8 cellular contexts compared by ENCODE assay signal in genomic region chr16:1965610-1966009, GRCh38. TPM values are rescaled to one million over a fixed set of nuclear protein-coding genes. Genes with fewer than 3 reads are reported as not detected.
A peak's percentile ranks its signal among the peaks of the same experiment; 100 is the strongest.
DNase-seq lines count a peak whose midpoint lies in the region; ATAC-seq and TF ChIP-seq lines count a peak whose summit lies in the region.

No MANE protein-coding gene starts in this region.

- intact Hi-C loops in Right ventricle myocardium superior (cut with DNase I) (no loop called here), upper lobe of right lung (cut with DNase I) (no loop called here)

- H3K4me3 ChIP-seq in cardiac muscle cell (peak overlapping the region; percentile 93), astrocyte of the spinal cord (ENCODE audit: low read depth, low read length) (peak overlapping the region; percentile 84), lung (peak overlapping the region; percentile 71), upper lobe of right lung (peak overlapping the region; percentile 75)

- in situ Hi-C loops in astrocyte of the spinal cord (cut with HindIII; ENCODE audit: low sequenced_read_pairs): no loop called here
- in situ Hi-C loops in KBM-7 (cut with MboI; ENCODE audit: low pct_unique_long_range_greater_than_20kb, low sequenced_read_pairs): no loop called here

- no peaks in the 10 kb centered on the region for H3K9me3 ChIP-seq in cardiac muscle cell (ENCODE audit: low read depth)
- no peaks in the 10 kb centered on the region for H3K9me3 ChIP-seq in lung (ENCODE audit: control insufficient read depth in 2 of 2, insufficient read depth in 1 of 2, low read length in 1 of 2)
- no peaks in the 10 kb centered on the region for H3K9me3 ChIP-seq in upper lobe of right lung

- TF ChIP-seq CTCF in cardiac muscle cell (IDR thresholded peaks at IDR 0.05; ENCODE audit: low read depth, low read length): no peak
- no peak for TF ChIP-seq CTCF in astrocyte of the spinal cord (IDR thresholded peaks at IDR 0.05; ENCODE audit: low read depth, low read length)
- TF ChIP-seq CTCF in lung (IDR thresholded peaks at IDR 0.05; ENCODE audit: control extremely low read depth, extremely low read depth): no peak
- no peak for TF ChIP-seq CTCF in upper lobe of right lung (IDR thresholded peaks at IDR 0.05)

- no peaks in the 10 kb centered on the region for H3K27me3 ChIP-seq in cardiac muscle cell
- H3K27me3 ChIP-seq in lung (ENCODE audit: control insufficient read depth, insufficient read depth): no peaks in the 10 kb centered on the region
- H3K27me3 ChIP-seq in upper lobe of right lung: no peaks in the 10 kb centered on the region

- DNase-seq in cardiac muscle cell (ENCODE audit: low read depth in 1 of 2, low spot score in 1 of 2) (no peak), Right ventricle myocardium superior (no peak), astrocyte of the spinal cord (ENCODE audit: low read depth, low spot score) (no peak), lung (ENCODE audit: low spot score) (no peak), upper lobe of right lung (peak; percentile 60), KBM-7 (no peak), NCI-H2107 (lab: John Stamatoyannopoulos, UW) (no peak)
- no peak for DNase-seq in stimulated activated CD4-positive, alpha-beta T cell treated with anti-CD3 and anti-CD28 coated beads, Interleukin-2, amount 100 ng/mL, for 48 hours

- H3K27ac ChIP-seq in cardiac muscle cell: peak overlapping the region; percentile 95
- peak overlapping the region; percentile 97 for H3K27ac ChIP-seq in lung (ENCODE audit: low read depth in 1 of 2, low read length in 1 of 2)
- peak overlapping the region; percentile 98 for H3K27ac ChIP-seq in upper lobe of right lung

- H3K36me3 ChIP-seq in cardiac muscle cell (peaks cover 21% of the 10 kb centered on the region), lung (ENCODE audit: control insufficient read depth in 2 of 2, insufficient read depth in 2 of 2, low read length in 2 of 2) (peaks cover 7 to 20% of the 10 kb centered on the region in 2 donors), upper lobe of right lung (peaks cover 25% of the 10 kb centered on the region)

- H3K4me1 ChIP-seq in cardiac muscle cell (ENCODE audit: low read depth) (peaks cover 9% of the 10 kb centered on the region), lung (ENCODE audit: control insufficient read depth in 2 of 2, insufficient read depth in 2 of 2, low read length in 2 of 2) (peaks cover 5 to 12% of the 10 kb centered on the region in 2 donors), upper lobe of right lung (peaks cover 20% of the 10 kb centered on the region)

- ATAC-seq in Right ventricle myocardium superior (ENCODE audit: poor library complexity) (no peak), lung (ENCODE audit: insufficient read depth, low FRiP score) (no peak), upper lobe of right lung (no peak)

- 59 to 66% methylated on average over 9 of the region's 9 CpGs for WGBS in lung, 2 donors

RNA-seq across cellular contexts. Expression of gene RPS2, which starts 1.0 kb away (rescaled TPM):
- total RNA-seq in cardiac muscle cell (2,958 and 3,550 TPM in 2 replicates), Right ventricle myocardium superior (770 TPM), lung (1,000 to 10,000 TPM; 1,331 to 2,412 TPM), upper lobe of right lung (1,490 TPM)
- polyA plus RNA-seq in cardiac muscle cell (2,155 and 2,484 TPM in 2 replicates), lung (1,000 to 10,000 TPM; 3,147 to 5,214 TPM)

RNA-seq across cellular contexts. Expression of gene RNF151, which starts 1.0 kb away (rescaled TPM):
- total RNA-seq in cardiac muscle cell: 0.21 TPM in 1 of 2 replicates, not detected in the other
- 0.38 and 0.54 TPM in 2 replicates for polyA plus RNA-seq in cardiac muscle cell
- total RNA-seq in Right ventricle myocardium superior: not detected
- total RNA-seq in lung: not detected
- under 1 TPM in 1 of 2 donors, not detected in 1; 0.15 TPM for polyA plus RNA-seq in lung
- not detected for total RNA-seq in upper lobe of right lung

RNA-seq across cellular contexts. Expression of gene TBL3, which starts 6.2 kb away (rescaled TPM):
- total RNA-seq in cardiac muscle cell (72.4 and 94.7 TPM in 2 replicates), Right ventricle myocardium superior (20.3 TPM), lung (10 to 100 TPM; 23.9 to 35.4 TPM), upper lobe of right lung (24.7 TPM)
- polyA plus RNA-seq in cardiac muscle cell (67.3 and 82.9 TPM in 2 replicates), lung (10 to 100 TPM; 52.8 to 58.8 TPM)

RNA-seq across cellular contexts. Expression of gene NDUFB10, which starts 6.3 kb away (rescaled TPM):
- total RNA-seq in cardiac muscle cell (291 and 575 TPM in 2 replicates), Right ventricle myocardium superior (723 TPM), lung (100 to 1,000 TPM; 107 to 124 TPM), upper lobe of right lung (86.7 TPM)
- polyA plus RNA-seq in cardiac muscle cell (485 and 518 TPM in 2 replicates), lung (100 to 1,000 TPM; 139 to 187 TPM)

RNA-seq across cellular contexts. Expression of gene RPL3L, which starts 11.1 kb away (rescaled TPM):
- total RNA-seq in cardiac muscle cell (not detected in 2 replicates), Right ventricle myocardium superior (304 TPM), lung (not detected), upper lobe of right lung (not detected)
- polyA plus RNA-seq in cardiac muscle cell (0.07 and 0.28 TPM in 2 replicates), lung (under 1 TPM; 0.01 to 0.04 TPM)
